Comparison of ENCODE assay signal across 7 cellular contexts in the genomic region with DNA sequence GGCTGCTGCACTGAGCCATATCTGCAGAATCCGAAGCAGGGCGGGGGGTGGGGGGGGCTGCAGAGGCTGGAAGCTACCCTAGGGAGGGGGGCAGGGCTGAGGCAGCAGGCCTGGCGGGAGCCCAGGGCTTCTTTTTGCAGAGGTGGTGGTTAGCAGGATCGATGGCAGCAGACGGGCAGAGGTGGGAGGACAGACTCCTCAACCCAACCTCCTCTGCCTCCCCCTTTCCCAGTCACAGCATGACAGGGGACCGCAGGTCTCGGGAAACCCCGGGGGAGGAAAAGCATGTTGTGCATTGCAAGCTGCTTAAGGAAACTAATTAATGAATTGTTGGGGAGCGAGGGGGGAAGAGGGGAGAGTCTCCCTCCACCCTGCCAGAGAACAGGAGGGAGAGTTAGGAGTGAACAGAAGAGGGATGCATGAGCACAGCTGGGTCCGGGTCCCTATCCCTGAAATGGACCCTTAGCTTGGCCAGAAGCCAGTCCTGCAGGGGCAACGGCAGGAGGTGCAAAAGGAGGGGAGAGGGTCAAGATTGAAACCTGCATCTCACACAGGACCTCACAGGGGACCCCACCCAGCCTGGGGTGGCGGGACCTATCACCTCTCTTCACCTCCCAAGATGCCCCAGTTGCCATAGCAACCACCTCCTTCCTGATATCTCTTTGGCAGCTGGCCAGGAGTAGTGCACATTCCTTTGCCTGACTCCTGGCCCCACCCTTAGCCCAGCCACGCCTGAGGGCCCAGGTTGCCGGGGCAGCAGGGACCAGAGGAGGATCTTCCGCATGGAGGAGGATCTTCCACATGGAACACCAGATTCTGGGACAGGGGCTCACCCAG. TPM values are rescaled to one million over a fixed set of nuclear protein-coding genes. Genes with fewer than 3 reads are reported as not detected.
A peak's percentile ranks its signal among the peaks of the same experiment; 100 is the strongest.
DNase-seq lines count a peak whose midpoint lies in the region; ATAC-seq, FAIRE-seq and TF ChIP-seq lines count a peak whose summit lies in the region.
"Had no signal": no experiment of that assay in that cellular context is flagged by ENCODE, and none has a peak within 500 bp of the region (broad histone marks: within the 10 kb centered on the region; RNA-seq: fewer than 3 reads in every experiment).

No MANE protein-coding gene starts in this region.

- H3K79me2 ChIP-seq in HepG2 (ENCODE audit: insufficient read depth, low read length): no peaks in the 10 kb centered on the region

- H3K36me3 ChIP-seq in HepG2 (replicated peaks in 1 of 2; ENCODE audit: control insufficient read depth in 1 of 2, insufficient read depth in 2 of 2, low read length in 2 of 2): no peaks in the 10 kb centered on the region
- H3K36me3 ChIP-seq in right lobe of liver: peaks cover 0 to 6% (median 0%) of the 10 kb centered on the region in 4 donors

- H3K27me3 Mint-ChIP-seq in type B pancreatic cell: peaks cover 58% of the 10 kb centered on the region

- CTCF ChIA-PET in HepG2 (lab: Yijun Ruan, JAX; ENCODE audit: low intra/inter-chr PET ratio, low total read pairs): no interaction called here

- no peak for FAIRE-seq in HepG2 (lab: Jason Lieb, UNC)

- in situ Hi-C loops in HepG2 (cut with HindIII; ENCODE audit: extremely low pct_ligation_motif_present, low pct_unique_long_range_greater_than_20kb): no loop called here

- ATAC-seq in HepG2 (no peak), right lobe of liver (no peak), HG03378 (IDR thresholded peaks at IDR 0.05; ENCODE audit: unreplicated experiment) (no peak)

- no peak for TF ChIP-seq POLR2A in HepG2 (IDR thresholded peaks at IDR 0.05; ENCODE audit: insufficient read depth in 1 of 2, low read depth in 2 of 2, low read length in 2 of 2)
- no peak for TF ChIP-seq POLR2A in right lobe of liver (IDR thresholded peaks at IDR 0.05)

- no peak overlapping the region for H3K4me3 Mint-ChIP-seq in type B pancreatic cell

- peaks cover 21% of the 10 kb centered on the region for H3K4me1 Mint-ChIP-seq in type B pancreatic cell (ENCODE audit: unreplicated experiment)

- H3K27ac Mint-ChIP-seq in type B pancreatic cell: peak overlapping the region; percentile 26

- H3K9ac ChIP-seq in HepG2 (ENCODE audit: insufficient read depth, low read depth, low read length): no peak overlapping the region

- H3K4me3 ChIP-seq in HepG2 (replicated peaks in 1 of 3; ENCODE audit: insufficient read depth in 1 of 3, low read depth in 2 of 3, low read length in 3 of 3) (no peak overlapping the region), right lobe of liver (no peak overlapping the region)

- intact Hi-C loops in HepG2 (cut with micrococcal nuclease; ENCODE audit: unreplicated experiment): no loop called here
- intact Hi-C loops in right lobe of liver (cut with DNase I): no loop called here

- H3K9me3 Mint-ChIP-seq in type B pancreatic cell: no peaks in the 10 kb centered on the region

- no peak for TF ChIP-seq CTCF in HepG2 (CRISPR knock-in tag; IDR thresholded peaks at IDR 0.05)
- TF ChIP-seq CTCF in right lobe of liver (IDR thresholded peaks at IDR 0.05): no peak
- no peak for TF ChIP-seq CTCF in type B pancreatic cell (conservative IDR thresholded peaks at IDR 0.05)

- H3K27me3 ChIP-seq in HepG2 (ENCODE audit: control insufficient read depth in 1 of 2, insufficient read depth in 2 of 2, low read length in 2 of 2) (peaks cover 0 to 3% of the 10 kb centered on the region in 2 experiments; a peak in 2 of 5 replicates), right lobe of liver (no peaks in the 10 kb centered on the region)

- H3K9me3 ChIP-seq in HepG2 (ENCODE audit: low read length) (no peaks in the 10 kb centered on the region), right lobe of liver (no peaks in the 10 kb centered on the region)

- H3K36me3 Mint-ChIP-seq in type B pancreatic cell: no peaks in the 10 kb centered on the region

- no peak for TF ChIP-seq EP300 in HepG2 (IDR thresholded peaks at IDR 0.05; ENCODE audit: low read depth in 2 of 2, low read length in 2 of 2)
- no peak for TF ChIP-seq EP300 in HepG2 (CRISPR knock-in tag; IDR thresholded peaks at IDR 0.05; ENCODE audit: borderline replicate concordance)

- no TSS peak for BruUV-seq in HepG2 (replicated peaks; lab: Mats Ljungman, UMichigan)

- H3K27ac ChIP-seq in HepG2 (ENCODE audit: extremely low read length, insufficient read depth, low read length) (no peak overlapping the region), right lobe of liver (no peak overlapping the region)

- H3K4me2 ChIP-seq in HepG2 (ENCODE audit: low read depth, low read length): no peak overlapping the region

- WGBS in HepG2 (ENCODE audit: low lambda C conversion rate): 43% methylated on average over 13 of the region's 15 CpGs
- WGBS in right lobe of liver (ENCODE audit: insufficient coverage, low coverage, low lambda C conversion rate, missing lambda C conversion rate): 56% methylated on average over 11 of the region's 15 CpGs

- no peaks in the 10 kb centered on the region for H4K20me1 ChIP-seq in HepG2 (ENCODE audit: insufficient read depth, low read length)

- DNase-seq in HepG2 (ENCODE audit: low spot score) (no peak), right lobe of liver (no peak), amniotic epithelial cell (ENCODE audit: low read depth) (peak; percentile 48), type B pancreatic cell (ENCODE audit: extremely low spot score, unreplicated experiment) (peak; percentile 80)
- no peak for DNase-seq in stimulated activated CD4-positive, alpha-beta T cell treated with anti-CD3 and anti-CD28 coated beads, Interleukin-1b, Interleukin-23, amount 100 ng/mL, for 48 hours
- DNase-seq: GF-D8 had no signal

- POLR2A ChIA-PET in HepG2 (lab: Yijun Ruan, JAX): no interaction called here

- H2AFZ ChIP-seq in HepG2 (ENCODE audit: low read length): no peak overlapping the region

- no peak for TF ChIP-seq RAD21 in HepG2 (CRISPR knock-in tag; IDR thresholded peaks at IDR 0.05)

- H3K4me1 ChIP-seq in HepG2 (ENCODE audit: insufficient read depth, low read length) (peaks cover 12% of the 10 kb centered on the region), right lobe of liver (peaks cover 0 to 14% (median 4%) of the 10 kb centered on the region in 4 donors)

RNA-seq across cellular contexts. Expression of a gene that starts 1.8 kb away (rescaled TPM):
- total RNA-seq in HepG2 (2016; rRNA removed; fragmentation: Illumina TruSeq; extraction: Trizol) (not detected in 2 replicates), right lobe of liver (under 1 TPM in 1 of 6 experiments, not detected in 5; 0.49 TPM), type B pancreatic cell (ENCODE audit: low replicate concordance) (1.5 TPM in 1 of 2 replicates, not detected in the other)
- total RNA-seq in HepG2 (2016; cell fraction: cytosol; rRNA removed; fragmentation: Illumina TruSeq; extraction: Trizol; ENCODE audit: low read depth): not detected in 2 replicates
- not detected in 2 replicates for total RNA-seq in HepG2 (2016; cell fraction: insoluble cytoplasmic fraction; rRNA removed; fragmentation: Illumina TruSeq; extraction: Trizol)
- not detected in 2 replicates for total RNA-seq in HepG2 (2016; cell fraction: membrane; rRNA removed; fragmentation: Illumina TruSeq; extraction: Trizol)
- total RNA-seq in HepG2 (2016; cell fraction: nucleus; rRNA removed; fragmentation: Illumina TruSeq; extraction: Trizol): not detected in 2 replicates
- 0.17 and 0.55 TPM in 2 replicates for polyA plus RNA-seq in HepG2 (2011; rRNA removed)
- not detected in 2 replicates for polyA plus RNA-seq in HepG2 (2011; cell fraction: cytosol; rRNA removed)
- 2.3 and 3.0 TPM in 2 replicates for polyA plus RNA-seq in HepG2 (2011; cell fraction: nucleus; rRNA removed)
- polyA plus RNA-seq in HepG2 (2012): 0.40 and 0.55 TPM in 2 replicates
- not detected in 2 replicates for polyA plus RNA-seq in HepG2 (2016; cell fraction: cytosol; fragmentation: Illumina TruSeq; extraction: Trizol; ENCODE audit: low read depth)
- not detected in 2 replicates for polyA plus RNA-seq in HepG2 (2016; cell fraction: insoluble cytoplasmic fraction; fragmentation: Illumina TruSeq; extraction: Trizol; ENCODE audit: low read depth)
- not detected in 2 replicates for polyA plus RNA-seq in HepG2 (2016; cell fraction: membrane; fragmentation: Illumina TruSeq; extraction: Trizol; ENCODE audit: low read depth)
- polyA plus RNA-seq in HepG2 (2016; cell fraction: nucleus; fragmentation: Illumina TruSeq; extraction: Trizol; ENCODE audit: insufficient read depth, low read depth): not detected in 2 replicates
- polyA minus RNA-seq in HepG2 (2011; rRNA and poly(A)+ RNA removed; ENCODE audit: low replicate concordance): 1.1 TPM in 1 of 2 replicates, not detected in the other
- not detected in 2 replicates for polyA minus RNA-seq in HepG2 (2011; cell fraction: cytosol; rRNA and poly(A)+ RNA removed)
- polyA minus RNA-seq in HepG2 (2011; cell fraction: nucleus; rRNA and poly(A)+ RNA removed): not detected in 2 replicates

RNA-seq across cellular contexts. Expression of a gene that starts 6.2 kb away (rescaled TPM):
- total RNA-seq in HepG2 (2016; rRNA removed; fragmentation: Illumina TruSeq; extraction: Trizol) (not detected in 2 replicates), right lobe of liver (100 to 1,000 TPM in 4 of 6 experiments, 10 to 100 TPM in 2; 38.9 to 263 (median 140) TPM), type B pancreatic cell (ENCODE audit: low replicate concordance) (2.0 and 5.3 TPM in 2 replicates)
- total RNA-seq in HepG2 (2016; cell fraction: cytosol; rRNA removed; fragmentation: Illumina TruSeq; extraction: Trizol; ENCODE audit: low read depth): 0.81 TPM in 1 of 2 replicates, not detected in the other
- not detected in 2 replicates for total RNA-seq in HepG2 (2016; cell fraction: insoluble cytoplasmic fraction; rRNA removed; fragmentation: Illumina TruSeq; extraction: Trizol)
- total RNA-seq in HepG2 (2016; cell fraction: membrane; rRNA removed; fragmentation: Illumina TruSeq; extraction: Trizol): 0.83 and 1.4 TPM in 2 replicates
- total RNA-seq in HepG2 (2016; cell fraction: nucleus; rRNA removed; fragmentation: Illumina TruSeq; extraction: Trizol): not detected in 2 replicates
- polyA plus RNA-seq in HepG2 (2011; rRNA removed): 27.0 and 31.2 TPM in 2 replicates
- polyA plus RNA-seq in HepG2 (2011; cell fraction: cytosol; rRNA removed): 20.2 and 28.4 TPM in 2 replicates
- 60.9 and 88.5 TPM in 2 replicates for polyA plus RNA-seq in HepG2 (2011; cell fraction: nucleus; rRNA removed)
- 49.0 and 114 TPM in 2 replicates for polyA plus RNA-seq in HepG2 (2012)
- polyA plus RNA-seq in HepG2 (2016; cell fraction: cytosol; fragmentation: Illumina TruSeq; extraction: Trizol; ENCODE audit: low read depth): 1.3 and 2.3 TPM in 2 replicates
- 1.1 and 1.5 TPM in 2 replicates for polyA plus RNA-seq in HepG2 (2016; cell fraction: insoluble cytoplasmic fraction; fragmentation: Illumina TruSeq; extraction: Trizol; ENCODE audit: low read depth)
- 0.93 and 1.2 TPM in 2 replicates for polyA plus RNA-seq in HepG2 (2016; cell fraction: membrane; fragmentation: Illumina TruSeq; extraction: Trizol; ENCODE audit: low read depth)
- polyA plus RNA-seq in HepG2 (2016; cell fraction: nucleus; fragmentation: Illumina TruSeq; extraction: Trizol; ENCODE audit: insufficient read depth, low read depth): 1.4 and 1.7 TPM in 2 replicates
- 11.9 TPM in 1 of 2 replicates, not detected in the other for polyA minus RNA-seq in HepG2 (2011; rRNA and poly(A)+ RNA removed; ENCODE audit: low replicate concordance)
- 7.0 and 12.8 TPM in 2 replicates for polyA minus RNA-seq in HepG2 (2011; cell fraction: cytosol; rRNA and poly(A)+ RNA removed)
- 2.5 and 4.8 TPM in 2 replicates for polyA minus RNA-seq in HepG2 (2011; cell fraction: nucleus; rRNA and poly(A)+ RNA removed)

RNA-seq across cellular contexts. Expression of a gene that starts 9.7 kb away (rescaled TPM):
- not detected in 2 replicates for total RNA-seq in HepG2 (2016; rRNA removed; fragmentation: Illumina TruSeq; extraction: Trizol)
- total RNA-seq in HepG2 (2016; cell fraction: cytosol; rRNA removed; fragmentation: Illumina TruSeq; extraction: Trizol; ENCODE audit: low read depth): not detected in 2 replicates
- total RNA-seq in HepG2 (2016; cell fraction: insoluble cytoplasmic fraction; rRNA removed; fragmentation: Illumina TruSeq; extraction: Trizol): not detected in 2 replicates
- total RNA-seq in HepG2 (2016; cell fraction: membrane; rRNA removed; fragmentation: Illumina TruSeq; extraction: Trizol): not detected in 2 replicates
- not detected in 2 replicates for total RNA-seq in HepG2 (2016; cell fraction: nucleus; rRNA removed; fragmentation: Illumina TruSeq; extraction: Trizol)
- 0.65 and 0.91 TPM in 2 replicates for polyA plus RNA-seq in HepG2 (2011; rRNA removed)
- 1.2 TPM in 2 replicates for polyA plus RNA-seq in HepG2 (2011; cell fraction: cytosol; rRNA removed)
- polyA plus RNA-seq in HepG2 (2011; cell fraction: nucleus; rRNA removed): 0.64 and 1.2 TPM in 2 replicates
- 1.1 and 2.2 TPM in 2 replicates for polyA plus RNA-seq in HepG2 (2012)
- 0.53 and 0.72 TPM in 2 replicates for polyA plus RNA-seq in HepG2 (2016; cell fraction: cytosol; fragmentation: Illumina TruSeq; extraction: Trizol; ENCODE audit: low read depth)
- polyA plus RNA-seq in HepG2 (2016; cell fraction: insoluble cytoplasmic fraction; fragmentation: Illumina TruSeq; extraction: Trizol; ENCODE audit: low read depth): 0.29 TPM in 1 of 2 replicates, not detected in the other
- 0.47 TPM in 1 of 2 replicates, not detected in the other for polyA plus RNA-seq in HepG2 (2016; cell fraction: membrane; fragmentation: Illumina TruSeq; extraction: Trizol; ENCODE audit: low read depth)
- 0.89 TPM in 1 of 2 replicates, not detected in the other for polyA plus RNA-seq in HepG2 (2016; cell fraction: nucleus; fragmentation: Illumina TruSeq; extraction: Trizol; ENCODE audit: insufficient read depth, low read depth)
- polyA minus RNA-seq in HepG2 (2011; rRNA and poly(A)+ RNA removed; ENCODE audit: low replicate concordance): 0.60 and 172 TPM in 2 replicates
- polyA minus RNA-seq in HepG2 (2011; cell fraction: cytosol; rRNA and poly(A)+ RNA removed): not detected in 2 replicates
- polyA minus RNA-seq in HepG2 (2011; cell fraction: nucleus; rRNA and poly(A)+ RNA removed): not detected in 2 replicates
- total RNA-seq in right lobe of liver: 10 to 100 TPM in 4 of 6 experiments, 1 to 10 TPM in 2; 5.6 to 23.6 (median 14.2) TPM
- total RNA-seq in type B pancreatic cell (ENCODE audit: low replicate concordance): 24.2 and 92.8 TPM in 2 replicates

RNA-seq across cellular contexts. Expression of a gene that starts 10.0 kb away (rescaled TPM):
- total RNA-seq in HepG2 (2016; rRNA removed; fragmentation: Illumina TruSeq; extraction: Trizol): not detected in 2 replicates
- not detected in 2 replicates for total RNA-seq in HepG2 (2016; cell fraction: cytosol; rRNA removed; fragmentation: Illumina TruSeq; extraction: Trizol; ENCODE audit: low read depth)
- not detected in 2 replicates for total RNA-seq in HepG2 (2016; cell fraction: insoluble cytoplasmic fraction; rRNA removed; fragmentation: Illumina TruSeq; extraction: Trizol)
- not detected in 2 replicates for total RNA-seq in HepG2 (2016; cell fraction: membrane; rRNA removed; fragmentation: Illumina TruSeq; extraction: Trizol)
- total RNA-seq in HepG2 (2016; cell fraction: nucleus; rRNA removed; fragmentation: Illumina TruSeq; extraction: Trizol): not detected in 2 replicates
- 2.8 and 4.2 TPM in 2 replicates for polyA plus RNA-seq in HepG2 (2011; rRNA removed)
- 1.2 and 2.3 TPM in 2 replicates for polyA plus RNA-seq in HepG2 (2011; cell fraction: cytosol; rRNA removed)
- 19.3 and 20.3 TPM in 2 replicates for polyA plus RNA-seq in HepG2 (2011; cell fraction: nucleus; rRNA removed)
- 2.5 and 5.6 TPM in 2 replicates for polyA plus RNA-seq in HepG2 (2012)
- not detected in 2 replicates for polyA plus RNA-seq in HepG2 (2016; cell fraction: cytosol; fragmentation: Illumina TruSeq; extraction: Trizol; ENCODE audit: low read depth)
- not detected in 2 replicates for polyA plus RNA-seq in HepG2 (2016; cell fraction: insoluble cytoplasmic fraction; fragmentation: Illumina TruSeq; extraction: Trizol; ENCODE audit: low read depth)
- polyA plus RNA-seq in HepG2 (2016; cell fraction: membrane; fragmentation: Illumina TruSeq; extraction: Trizol; ENCODE audit: low read depth): not detected in 2 replicates
- polyA plus RNA-seq in HepG2 (2016; cell fraction: nucleus; fragmentation: Illumina TruSeq; extraction: Trizol; ENCODE audit: insufficient read depth, low read depth): not detected in 2 replicates
- 0.16 and 2.2 TPM in 2 replicates for polyA minus RNA-seq in HepG2 (2011; rRNA and poly(A)+ RNA removed; ENCODE audit: low replicate concordance)
- polyA minus RNA-seq in HepG2 (2011; cell fraction: cytosol; rRNA and poly(A)+ RNA removed): 0.59 and 0.88 TPM in 2 replicates
- 0.39 and 1.5 TPM in 2 replicates for polyA minus RNA-seq in HepG2 (2011; cell fraction: nucleus; rRNA and poly(A)+ RNA removed)
- total RNA-seq in right lobe of liver: 1 to 10 TPM in 5 of 6 experiments, under 1 TPM in 1; 0.99 to 2.0 (median 1.5) TPM
- 0.21 and 2.2 TPM in 2 replicates for total RNA-seq in type B pancreatic cell (ENCODE audit: low replicate concordance)

RNA-seq across cellular contexts. Expression of a gene that starts 29.2 kb away (rescaled TPM):
- total RNA-seq in HepG2 (2016; rRNA removed; fragmentation: Illumina TruSeq; extraction: Trizol) (not detected in 2 replicates), right lobe of liver (1 to 10 TPM in 1 of 6 experiments, not detected in 5; 1.0 TPM), type B pancreatic cell (ENCODE audit: low replicate concordance) (77.5 and 157 TPM in 2 replicates)
- not detected in 2 replicates for total RNA-seq in HepG2 (2016; cell fraction: cytosol; rRNA removed; fragmentation: Illumina TruSeq; extraction: Trizol; ENCODE audit: low read depth)
- total RNA-seq in HepG2 (2016; cell fraction: insoluble cytoplasmic fraction; rRNA removed; fragmentation: Illumina TruSeq; extraction: Trizol): not detected in 2 replicates
- not detected in 2 replicates for total RNA-seq in HepG2 (2016; cell fraction: membrane; rRNA removed; fragmentation: Illumina TruSeq; extraction: Trizol)
- not detected in 2 replicates for total RNA-seq in HepG2 (2016; cell fraction: nucleus; rRNA removed; fragmentation: Illumina TruSeq; extraction: Trizol)
- 4.9 and 5.5 TPM in 2 replicates for polyA plus RNA-seq in HepG2 (2011; rRNA removed)
- 2.7 and 4.0 TPM in 2 replicates for polyA plus RNA-seq in HepG2 (2011; cell fraction: cytosol; rRNA removed)
- polyA plus RNA-seq in HepG2 (2011; cell fraction: nucleus; rRNA removed): 3.8 and 4.8 TPM in 2 replicates
- polyA plus RNA-seq in HepG2 (2012): 3.1 and 5.9 TPM in 2 replicates
- not detected in 2 replicates for polyA plus RNA-seq in HepG2 (2016; cell fraction: cytosol; fragmentation: Illumina TruSeq; extraction: Trizol; ENCODE audit: low read depth)
- not detected in 2 replicates for polyA plus RNA-seq in HepG2 (2016; cell fraction: insoluble cytoplasmic fraction; fragmentation: Illumina TruSeq; extraction: Trizol; ENCODE audit: low read depth)
- not detected in 2 replicates for polyA plus RNA-seq in HepG2 (2016; cell fraction: membrane; fragmentation: Illumina TruSeq; extraction: Trizol; ENCODE audit: low read depth)
- polyA plus RNA-seq in HepG2 (2016; cell fraction: nucleus; fragmentation: Illumina TruSeq; extraction: Trizol; ENCODE audit: insufficient read depth, low read depth): not detected in 2 replicates
- polyA minus RNA-seq in HepG2 (2011; rRNA and poly(A)+ RNA removed; ENCODE audit: low replicate concordance): 1.1 and 15.3 TPM in 2 replicates
- 0.99 TPM in 1 of 2 replicates, not detected in the other for polyA minus RNA-seq in HepG2 (2011; cell fraction: cytosol; rRNA and poly(A)+ RNA removed)
- 2.6 TPM in 1 of 2 replicates, not detected in the other for polyA minus RNA-seq in HepG2 (2011; cell fraction: nucleus; rRNA and poly(A)+ RNA removed)

Comparison
In these comparisons a context has a peak if more than half of its experiments do, and no peak if none do; other contexts are left out.
1. RNA of a gene that starts 9.7 kb away (total RNA-seq): 24.2 to 92.8 TPM in type B pancreatic cell and 5.6 to 23.6 TPM in right lobe of liver; not detected in HepG2; every median in the first group is over 4 times any median in the second.
2. DNase-seq: peak in amniotic epithelial cell (single experiment) and type B pancreatic cell (single experiment); none in HepG2 (single experiment), right lobe of liver (0 of 3) and stimulated activated CD4-positive, alpha-beta T cell treated with anti-CD3 and anti-CD28 coated beads, Interleukin-1b, Interleukin-23, amount 100 ng/mL, for 48 hours (single experiment).